In the genomic region with DNA sequence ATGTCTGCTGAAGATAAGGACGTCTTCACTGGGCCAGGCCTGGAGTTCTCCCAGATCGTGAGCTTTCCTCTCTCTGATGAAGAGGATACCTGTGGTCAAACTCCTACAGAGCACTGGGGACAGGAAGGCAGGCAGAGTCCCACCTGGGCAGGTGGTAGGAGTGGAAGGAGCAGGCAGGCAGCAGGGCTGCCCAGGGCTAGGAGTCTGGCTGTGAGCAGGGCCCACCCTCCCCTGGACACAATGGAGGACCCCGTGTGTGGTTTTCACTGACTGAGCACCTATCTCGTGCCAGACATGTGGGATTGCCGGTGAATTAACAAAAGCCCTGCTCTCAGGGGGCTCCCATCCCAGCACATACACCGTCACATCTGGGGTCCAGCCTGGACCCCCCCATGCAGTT, we compare ENCODE assay signal across 30 cellular contexts. TPM values are rescaled to one million over a fixed set of nuclear protein-coding genes. Genes with fewer than 3 reads are reported as not detected.
"Had no signal": no experiment of that assay in that cellular context is flagged by ENCODE, and none has a peak within 500 bp of the region (broad histone marks: within the 10 kb centered on the region; RNA-seq: fewer than 3 reads in every experiment).

No MANE protein-coding gene starts in this region.

- H3K27ac ChIP-seq: breast epithelium, colonic mucosa, dorsolateral prefrontal cortex, neutrophil, ovary, sigmoid colon, upper lobe of left lung, vagina had no signal

- H3K9me3 ChIP-seq: breast epithelium, colonic mucosa, neutrophil, ovary, sigmoid colon, upper lobe of left lung, vagina had no signal

- H3K27me3 ChIP-seq: ovary, vagina had no signal

- H3K27ac Mint-ChIP-seq: activated CD4-positive, alpha-beta T cell treated with anti-CD3 and anti-CD28 coated beads for 36 hours; activated CD8-positive, alpha-beta memory T cell treated with anti-CD3 and anti-CD28 coated beads, Interleukin-2, amount 10 ng/mL, durations not matched to agents 7 days and 5 days; activated CD8-positive, alpha-beta T cell treated with anti-CD3 and anti-CD28 coated beads, Interleukin-2, amount 10 ng/mL, durations not matched to agents 7 days and 5 days; activated naive CD4-positive, alpha-beta T cell treated with anti-CD3 and anti-CD28 coated beads, Interleukin-2, amount 50 U/mL, for 24 hours; activated naive CD8-positive, alpha-beta T cell treated with anti-CD3 and anti-CD28 coated beads, Interleukin-2, amount 50 U/mL, for 24 hours; activated T-helper 2 cell treated with anti-CD3 and anti-CD28 coated beads, Interferon-gamma antibody, Interleukin-2, Interleukin-4, amounts not matched to agents 10 μg/mL and 5 μg/mL and 100 μg/mL, durations not matched to agents 14 hours and 24 hours and 36 hours; naive thymus-derived CD8-positive, alpha-beta T cell; progenitor cell of endocrine pancreas; stimulated activated memory B cell treated with anti-CD40 and anti-IgM and Interleukin-4, amounts not matched to agents 10 μg/mL and 1 μg/mL and 100 μg/mL, for 72 hours; stimulated activated naive CD8-positive, alpha-beta T cell treated with anti-CD3 and anti-CD28 coated beads, Interleukin-15, amount 100 ng/mL, for 72 hours; T-helper 2 cell treated with Interferon-gamma antibody and Interleukin-4, amounts not matched to agents 5 μg/mL and 100 μg/mL, for 36 hours had no signal

- H3K36me3 Mint-ChIP-seq: activated CD8-positive, alpha-beta memory T cell treated with anti-CD3 and anti-CD28 coated beads, Interleukin-2, amount 10 ng/mL, durations not matched to agents 7 days and 5 days; activated naive CD4-positive, alpha-beta T cell treated with anti-CD3 and anti-CD28 coated beads, Interleukin-2, amount 50 U/mL, for 24 hours; stimulated activated memory B cell treated with anti-CD40 and anti-IgM and Interleukin-4, amounts not matched to agents 10 μg/mL and 1 μg/mL and 100 μg/mL, for 72 hours had no signal

- H3K4me3 Mint-ChIP-seq: activated CD4-positive, alpha-beta T cell treated with anti-CD3 and anti-CD28 coated beads for 36 hours; activated CD8-positive, alpha-beta memory T cell treated with anti-CD3 and anti-CD28 coated beads, Interleukin-2, amount 10 ng/mL, durations not matched to agents 7 days and 5 days; activated CD8-positive, alpha-beta T cell treated with anti-CD3 and anti-CD28 coated beads, Interleukin-2, amount 10 ng/mL, durations not matched to agents 7 days and 5 days; activated naive CD4-positive, alpha-beta T cell treated with anti-CD3 and anti-CD28 coated beads, Interleukin-2, amount 50 U/mL, for 24 hours; activated naive CD8-positive, alpha-beta T cell treated with anti-CD3 and anti-CD28 coated beads, Interleukin-2, amount 50 U/mL, for 24 hours; naive thymus-derived CD8-positive, alpha-beta T cell; stimulated activated memory B cell treated with anti-CD40 and anti-IgM and Interleukin-4, amounts not matched to agents 10 μg/mL and 1 μg/mL and 100 μg/mL, for 72 hours; stimulated activated naive CD8-positive, alpha-beta T cell treated with anti-CD3 and anti-CD28 coated beads, Interleukin-15, amount 100 ng/mL, for 72 hours; T-helper 2 cell treated with Interferon-gamma antibody and Interleukin-4, amounts not matched to agents 5 μg/mL and 100 μg/mL, for 36 hours had no signal

- DNase-seq: activated CD4-positive, alpha-beta T cell treated with anti-CD3 and anti-CD28 coated beads for 36 hours; activated CD4-positive, CD25-positive, alpha-beta regulatory T cell; activated CD8-positive, alpha-beta memory T cell treated with anti-CD3 and anti-CD28 coated beads, Interleukin-2, amount 10 ng/mL, durations not matched to agents 7 days and 5 days; activated CD8-positive, alpha-beta T cell treated with anti-CD3 and anti-CD28 coated beads, Interleukin-2, amount 10 ng/mL, durations not matched to agents 7 days and 5 days; activated naive CD8-positive, alpha-beta T cell treated with anti-CD3 and anti-CD28 coated beads, Interleukin-2, amount 50 U/mL, for 24 hours; activated T-cell treated with anti-CD3 and anti-CD28 coated beads, Interleukin-2, amount 50 U/mL, for 48 hours; amygdala; colonic mucosa; dorsolateral prefrontal cortex; effector memory CD4-positive, alpha-beta T cell; midbrain; naive thymus-derived CD8-positive, alpha-beta T cell; ovary; sigmoid colon; small intestine; stimulated activated CD4-positive, alpha-beta T cell treated with anti-CD3 and anti-CD28 coated beads, Interleukin-4, amount 100 ng/mL, for 4 hours; stimulated activated CD8-positive, alpha-beta memory T cell treated with anti-CD3 and anti-CD28 coated beads, Interleukin-4, amount 100 ng/mL, for 48 hours; stimulated activated naive CD8-positive, alpha-beta T cell treated with anti-CD3 and anti-CD28 coated beads, Interleukin-15, amount 100 ng/mL, for 72 hours; substantia nigra had no signal

- H3K9me3 Mint-ChIP-seq: activated naive CD4-positive, alpha-beta T cell treated with anti-CD3 and anti-CD28 coated beads, Interleukin-2, amount 50 U/mL, for 24 hours; activated naive CD8-positive, alpha-beta T cell treated with anti-CD3 and anti-CD28 coated beads, Interleukin-2, amount 50 U/mL, for 24 hours; activated T-helper 2 cell treated with anti-CD3 and anti-CD28 coated beads, Interferon-gamma antibody, Interleukin-2, Interleukin-4, amounts not matched to agents 10 μg/mL and 5 μg/mL and 100 μg/mL, durations not matched to agents 14 hours and 24 hours and 36 hours; naive thymus-derived CD8-positive, alpha-beta T cell; stimulated activated memory B cell treated with anti-CD40 and anti-IgM and Interleukin-4, amounts not matched to agents 10 μg/mL and 1 μg/mL and 100 μg/mL, for 72 hours; stimulated activated naive CD8-positive, alpha-beta T cell treated with anti-CD3 and anti-CD28 coated beads, Interleukin-15, amount 100 ng/mL, for 72 hours; T-helper 2 cell treated with Interferon-gamma antibody and Interleukin-4, amounts not matched to agents 5 μg/mL and 100 μg/mL, for 36 hours had no signal

- ATAC-seq: activated CD4-positive, alpha-beta T cell treated with anti-CD3 and anti-CD28 coated beads for 36 hours; activated CD8-positive, alpha-beta memory T cell treated with anti-CD3 and anti-CD28 coated beads, Interleukin-2, amount 10 ng/mL, durations not matched to agents 7 days and 5 days; activated CD8-positive, alpha-beta T cell treated with anti-CD3 and anti-CD28 coated beads, Interleukin-2, amount 10 ng/mL, durations not matched to agents 7 days and 5 days; activated naive CD8-positive, alpha-beta T cell treated with anti-CD3 and anti-CD28 coated beads, Interleukin-2, amount 50 U/mL, for 24 hours; naive thymus-derived CD8-positive, alpha-beta T cell; stimulated activated memory B cell treated with anti-CD40 and anti-IgM and Interleukin-4, amounts not matched to agents 10 μg/mL and 1 μg/mL and 100 μg/mL, for 72 hours; stimulated activated naive CD8-positive, alpha-beta T cell treated with anti-CD3 and anti-CD28 coated beads, Interleukin-15, amount 100 ng/mL, for 72 hours had no signal

- H3K4me3 ChIP-seq: breast epithelium, colonic mucosa, dorsolateral prefrontal cortex, ovary, sigmoid colon, upper lobe of left lung, vagina had no signal

- H3K36me3 ChIP-seq: breast epithelium, colonic mucosa, neutrophil, ovary, sigmoid colon, upper lobe of left lung, vagina had no signal

- FAIRE-seq: frontal cortex, islet of Langerhans, small intestine had no signal

RNA-seq across cellular contexts. Expression of a gene that starts 4.9 kb away (rescaled TPM):
- total RNA-seq: activated CD4-positive, alpha-beta T cell treated with anti-CD3 and anti-CD28 coated beads for 36 hours; activated CD8-positive, alpha-beta T cell treated with anti-CD3 and anti-CD28 coated beads, Interleukin-2, amount 10 ng/mL, durations not matched to agents 7 days and 5 days; activated T-helper 2 cell treated with anti-CD3 and anti-CD28 coated beads, Interferon-gamma antibody, Interleukin-2, Interleukin-4, amounts not matched to agents 10 μg/mL and 5 μg/mL and 100 μg/mL, durations not matched to agents 14 hours and 24 hours and 36 hours; naive thymus-derived CD8-positive, alpha-beta T cell had no signal

RNA-seq across cellular contexts. Expression of a gene that starts 47.4 kb away (rescaled TPM):
- total RNA-seq: frontal cortex, sigmoid colon had no signal
